8 cellular contexts compared by ENCODE assay signal in genomic region chr13:52010890-52011689, GRCh38. TPM values are rescaled to one million over a fixed set of nuclear protein-coding genes. Genes with fewer than 3 reads are reported as not detected.
DNase-seq lines count a peak whose midpoint lies in the region; ATAC-seq, FAIRE-seq and TF ChIP-seq lines count a peak whose summit lies in the region.

Gene ATP7B (minus strand): TSS chr13:52011450. CDS start chr13:52011337, 113 bp downstream.

- H3K4me2 ChIP-seq in H1 (ENCODE audit: insufficient read depth in 1 of 2, low read depth in 2 of 2, low read length in 2 of 2) = peak within 1 kb of the TSS; percentile 92 to 94

- no peak within 1 kb of the TSS for H2AK5ac ChIP-seq in H1 (ENCODE audit: low read depth, low read length)

- H2BK5ac ChIP-seq in H1 (ENCODE audit: low read depth, low read length) = peak within 1 kb of the TSS; percentile 78

- H3K56ac ChIP-seq in H1 (replicated peaks; ENCODE audit: insufficient read length, low read depth, low read length) = no peak within 1 kb of the TSS

- H3K4me3 Mint-ChIP-seq in stimulated activated naive CD8-positive, alpha-beta T cell treated with anti-CD3 and anti-CD28 coated beads, Interleukin-15, amount 100 ng/mL, for 72 hours = peak within 1 kb of the TSS; percentile 96

- POLR2A ChIA-PET in H1 (lab: Charles Lee; ENCODE audit: partially characterized antibody) = interaction anchor here (0.9 to 2.0 kb wide), 5 partner anchors 8 to 225 kb away, joined by 3 to 7 read pairs (median 4); no protein-coding TSS in a partner anchor

- peaks cover 21% of the 10 kb centered on the region for H3K27me3 Mint-ChIP-seq in stimulated activated naive CD8-positive, alpha-beta T cell treated with anti-CD3 and anti-CD28 coated beads, Interleukin-15, amount 100 ng/mL, for 72 hours

- WGBS in H1 (ENCODE audit: extremely low coverage in 1 of 2, insufficient coverage in 1 of 2, insufficient read length in 1 of 2, insufficient replicate concordance in 2 of 2, low coverage in 1 of 2, low lambda C conversion rate in 2 of 2, missing lambda C conversion rate in 1 of 2), 2 experiments = 5% methylated on average over 49 of the region's 49 CpGs; no CpG with 5 or more reads in 1 of the 2 experiments

- H3K9ac ChIP-seq in H1 (replicated peaks in 1 of 4; ENCODE audit: extremely low read depth in 1 of 4, low read depth in 3 of 4, low read length in 3 of 4) = peak within 1 kb of the TSS; percentile 80 to 98 (median 90)

- no peaks in the 10 kb centered on the region; a peak in 1 of 7 replicates for H3K4me1 ChIP-seq in H1 (replicated peaks in 1 of 4; ENCODE audit: control insufficient read depth in 3 of 4, insufficient read depth in 4 of 4, low read length in 3 of 4)
- H3K4me1 ChIP-seq in mucosa of descending colon (ENCODE audit: low read depth) = peaks cover 14% of the 10 kb centered on the region

- H4K8ac ChIP-seq in H1 (ENCODE audit: extremely low read depth, insufficient read depth, low read length) = peak within 1 kb of the TSS; percentile 89

- H3K4me1 Mint-ChIP-seq in stimulated activated naive CD8-positive, alpha-beta T cell treated with anti-CD3 and anti-CD28 coated beads, Interleukin-15, amount 100 ng/mL, for 72 hours = peaks cover 13% of the 10 kb centered on the region

- ATAC-seq in HG03439 (IDR thresholded peaks at IDR 0.05; ENCODE audit: unreplicated experiment) (peak; percentile 3), mucosa of descending colon (peak; percentile 40), GM21367 (IDR thresholded peaks at IDR 0.05; ENCODE audit: unreplicated experiment) (no peak)
- peak; percentile 36 for ATAC-seq in stimulated activated naive CD8-positive, alpha-beta T cell treated with anti-CD3 and anti-CD28 coated beads, Interleukin-15, amount 100 ng/mL, for 72 hours

- TF ChIP-seq RAD21 in H1 (IDR thresholded peaks at IDR 0.05 in 1 of 2, conservative IDR thresholded peaks at IDR 0.05 in 1 of 2; ENCODE audit: low read depth in 2 of 2, low read length in 2 of 2) = no peak

- peaks cover 0 to 40% of the 10 kb centered on the region in 2 experiments; a peak in 2 of 4 replicates for H3K79me2 ChIP-seq in H1 (ENCODE audit: control insufficient read depth in 1 of 2, insufficient read depth in 2 of 2, low read length in 2 of 2)

- H3K23me2 ChIP-seq in H1 (ENCODE audit: low read depth, low read length) = peaks cover 8% of the 10 kb centered on the region

- H3K36me3 ChIP-seq in H1 (ENCODE audit: control insufficient read depth in 2 of 4, insufficient read depth in 4 of 4, low read length in 3 of 4) (peaks cover 0 to 5% (median 0%) of the 10 kb centered on the region in 4 experiments; a peak in 1 of 8 replicates), mucosa of descending colon (ENCODE audit: low read depth) (no peaks in the 10 kb centered on the region)

- DNase-seq in GM12892 (ENCODE audit: insufficient read length) (peak; percentile 24), H1 (ENCODE audit: low read depth in 1 of 2, low spot score in 2 of 2) (peak in 1 of 2 experiments; percentile 82), mucosa of descending colon (peak in 1 of 3 donors; percentile 53), GM19240 (ENCODE audit: insufficient read length, low spot score) (no peak)
- DNase-seq in stimulated activated naive CD8-positive, alpha-beta T cell treated with anti-CD3 and anti-CD28 coated beads, Interleukin-15, amount 100 ng/mL, for 72 hours = peak; percentile 26 to 34

- TF ChIP-seq CTCF in WI38 (IDR thresholded peaks at IDR 0.05; ENCODE audit: low read depth, low read length) (no peak), H1 (IDR thresholded peaks at IDR 0.05; ENCODE audit: control extremely low read depth in 1 of 3, insufficient read depth in 1 of 3, low read depth in 1 of 3, low read length in 3 of 3) (no peak), mucosa of descending colon (IDR thresholded peaks at IDR 0.05) (no peak)

- CTCF ChIA-PET in H1 (lab: Charles Lee; ENCODE audit: partially characterized antibody) = interaction anchor here (3.0 kb wide), 1 partner anchor 11 kb away, joined by 12 read pairs; no protein-coding TSS in a partner anchor

- H3K14ac ChIP-seq in H1 (ENCODE audit: insufficient read length) = no peak within 1 kb of the TSS

- peak within 1 kb of the TSS; percentile 79; the same call in 1 of the 2 replicates for H3K27ac ChIP-seq in H1 (ENCODE audit: low read depth, low read length)

- peaks cover 0 to 6% of the 10 kb centered on the region in 2 experiments for H4K20me1 ChIP-seq in H1 (replicated peaks in 1 of 2; ENCODE audit: control insufficient read depth in 1 of 2, insufficient read depth in 2 of 2, low read length in 2 of 2)

- H3K4me3 ChIP-seq in WI38 (ENCODE audit: low read depth, low read length) (peak within 1 kb of the TSS; percentile 98), H1 (ENCODE audit: extremely low read depth in 1 of 4, insufficient read depth in 2 of 4, low read depth in 3 of 4, low read length in 4 of 4) (peak within 1 kb of the TSS; percentile 89 to 98 (median 94)), mucosa of descending colon (peak within 1 kb of the TSS; percentile 77)

- no peak within 1 kb of the TSS for H2BK120ac ChIP-seq in H1 (replicated peaks; ENCODE audit: low read depth, low read length)

- no peaks in the 10 kb centered on the region; the same call in 1 of the 2 replicates for H3K79me1 ChIP-seq in H1 (ENCODE audit: low read depth, low read length)

- H2BK20ac ChIP-seq in H1 (ENCODE audit: low read length) = no peak within 1 kb of the TSS

- H3K9me3 ChIP-seq in H1 (ENCODE audit: insufficient read depth in 2 of 2, low read depth in 1 of 2, low read length in 1 of 2) = no peaks in the 10 kb centered on the region; a peak in 1 of 4 replicates
- no peaks in the 10 kb centered on the region for H3K9me3 ChIP-seq in mucosa of descending colon

- no peak for TF ChIP-seq EP300 in H1 (IDR thresholded peaks at IDR 0.05; ENCODE audit: borderline replicate concordance in 1 of 2, low read depth in 2 of 2, low read length in 2 of 2)

- TF ChIP-seq POLR2A in GM12892 (IDR thresholded peaks at IDR 0.05; ENCODE audit: low read depth, low read length) = no peak
- TF ChIP-seq POLR2A in H1 (IDR thresholded peaks at IDR 0.05; ENCODE audit: control extremely low read depth in 1 of 2, low read depth in 2 of 2, low read length in 2 of 2) = no peak

- peak within 1 kb of the TSS; percentile 39; the same call in 1 of the 2 replicates for H2BK12ac ChIP-seq in H1 (ENCODE audit: low read depth, low read length)

- FAIRE-seq in GM12892 (lab: Jason Lieb, UNC) (no peak), H1 (lab: Jason Lieb, UNC) (no peak)

- peak within 1 kb of the TSS; percentile 98 for H2AFZ ChIP-seq in H1 (ENCODE audit: low read length)

- no peak within 1 kb of the TSS for H3K23ac ChIP-seq in H1 (ENCODE audit: insufficient read length)

- intact Hi-C loops in mucosa of descending colon (cut with DNase I, micrococcal nuclease) = no loop called here

- H3K27me3 ChIP-seq in H1 (replicated peaks in 1 of 4; ENCODE audit: control insufficient read depth in 3 of 4, extremely low read depth in 1 of 4, insufficient read depth in 3 of 4, low read length in 3 of 4) = peaks cover 2 to 21% (median 13%) of the 10 kb centered on the region in 4 experiments

- peak within 1 kb of the TSS; percentile 63 for H4K91ac ChIP-seq in H1 (replicated peaks; ENCODE audit: insufficient read length, low read length)

- peak within 1 kb of the TSS; percentile 48 for H4K5ac ChIP-seq in H1 (ENCODE audit: insufficient read length, low read depth, low read length)

- H3K27ac Mint-ChIP-seq in stimulated activated naive CD8-positive, alpha-beta T cell treated with anti-CD3 and anti-CD28 coated beads, Interleukin-15, amount 100 ng/mL, for 72 hours = peak within 1 kb of the TSS; percentile 96 to 98

- peak within 1 kb of the TSS; percentile 83 for H3K4ac ChIP-seq in H1 (replicated peaks; ENCODE audit: insufficient read length, low read depth, low read length)

- H2BK15ac ChIP-seq in H1 (ENCODE audit: low read length) = no peak within 1 kb of the TSS

- H3K18ac ChIP-seq in H1 (ENCODE audit: extremely low read depth, low read length) = peak within 1 kb of the TSS; percentile 97

- H3K9me3 Mint-ChIP-seq in stimulated activated naive CD8-positive, alpha-beta T cell treated with anti-CD3 and anti-CD28 coated beads, Interleukin-15, amount 100 ng/mL, for 72 hours = no peaks in the 10 kb centered on the region

TF ChIP-seq in H1, 55 proteins besides CTCF, POLR2A, EP300 and RAD21 (continues in another document):
- TF ChIP-seq POLR2AphosphoS5 (IDR thresholded peaks at IDR 0.05; ENCODE audit: low read depth, low read length) = no peak
- no peak for TF ChIP-seq ATF3 (IDR thresholded peaks at IDR 0.05; ENCODE audit: insufficient read depth, low read depth, low read length)
- TF ChIP-seq RFX5 (IDR thresholded peaks at IDR 0.05; ENCODE audit: borderline replicate concordance, low read depth, low read length) = no peak
- TF ChIP-seq KDM4A (IDR thresholded peaks at IDR 0.05; ENCODE audit: low read depth, low read length, severe bottlenecking) = no peak
- TF ChIP-seq SIRT6 (IDR thresholded peaks at IDR 0.05; ENCODE audit: low read length) = no peak
- TF ChIP-seq NANOG (IDR thresholded peaks at IDR 0.05; ENCODE audit: insufficient read depth, low read depth, low read length, poor library complexity, severe bottlenecking) = no peak
- TF ChIP-seq SAP30 (IDR thresholded peaks at IDR 0.05; ENCODE audit: insufficient read depth, insufficient replicate concordance, low read length) = peak; percentile 44
- no peak for TF ChIP-seq TCF12 (IDR thresholded peaks at IDR 0.05; ENCODE audit: low read depth, low read length)
- TF ChIP-seq CEBPB (IDR thresholded peaks at IDR 0.05; ENCODE audit: low read depth, low read length) = no peak
- TF ChIP-seq EZH2 (IDR thresholded peaks at IDR 0.05; ENCODE audit: low read depth, low read length, severe bottlenecking) = peak; percentile 40
- no peak for TF ChIP-seq TBP (IDR thresholded peaks at IDR 0.05; ENCODE audit: low read depth, low read length)
- no peak for TF ChIP-seq HDAC6 (IDR thresholded peaks at IDR 0.05; ENCODE audit: low read depth, low read length)

RNA-seq across cellular contexts. Expression of gene ATP7B, which starts in this region (rescaled TPM):
- polyA plus RNA-seq in GM12892 (2012; ENCODE audit: missing spikeins) = 0.15 TPM
- 9.2 and 10.8 TPM in 2 replicates for total RNA-seq in H1 (2021; fragmentation: NEBNext Ultra II Directional; extraction: Animal tissue kit (Norgen Biotek cat#: 25700))
- 4.1 and 4.4 TPM in 2 replicates for polyA plus RNA-seq in H1 (2011; rRNA removed)
- polyA plus RNA-seq in H1 (2011; cell fraction: cytosol; rRNA removed) = 5.0 TPM
- 11.2 TPM for polyA plus RNA-seq in H1 (2011; cell fraction: nucleus; rRNA removed)
- polyA plus RNA-seq in H1 (2012, experiment 1 of 2) = 4.2 to 6.0 TPM (median 4.9 TPM) in 4 replicates
- polyA plus RNA-seq in H1 (2012, experiment 2 of 2) = 2.1 TPM
- polyA plus RNA-seq in H1 (2013, experiment 1 of 2) = 4.8 TPM
- 5.0 TPM for polyA plus RNA-seq in H1 (2013, experiment 2 of 2)
- 22.4 and 28.1 TPM in 2 replicates for polyA minus RNA-seq in H1 (2011; rRNA and poly(A)+ RNA removed)
- polyA minus RNA-seq in H1 (2011; cell fraction: cytosol; rRNA and poly(A)+ RNA removed) = 10.3 TPM
- polyA minus RNA-seq in H1 (2011; cell fraction: nucleus; rRNA and poly(A)+ RNA removed) = 22.7 TPM
- total RNA-seq in mucosa of descending colon = 10 to 100 TPM; 11.3 to 26.0 (median 16.0) TPM
